ENCODE assay signal across 13 cellular contexts in genomic region chr18:9642799-9643445, GRCh38. TPM values are rescaled to one million over a fixed set of nuclear protein-coding genes. Genes with fewer than 3 reads are reported as not detected.
A peak's percentile ranks its signal among the peaks of the same experiment; 100 is the strongest.
DNase-seq lines count a peak whose midpoint lies in the region; ATAC-seq and TF ChIP-seq lines count a peak whose summit lies in the region.
"Had no signal": no experiment of that assay in that cellular context is flagged by ENCODE, and none has a peak within 500 bp of the region (broad histone marks: within the 10 kb centered on the region; RNA-seq: fewer than 3 reads in every experiment).

No MANE protein-coding gene starts in this region.

- H3K36me3 ChIP-seq in GM23338 (ENCODE audit: insufficient read depth) (no peaks in the 10 kb centered on the region), SJSA1 (no peaks in the 10 kb centered on the region), osteoblast (ENCODE audit: insufficient read depth, low read length) (no peaks in the 10 kb centered on the region)

- TF ChIP-seq CTCF in GM23338 (conservative IDR thresholded peaks at IDR 0.05; ENCODE audit: low read depth in 2 of 2) (no peak), osteoblast (IDR thresholded peaks at IDR 0.05; ENCODE audit: extremely low read depth, low read depth, low read length) (no peak)
- no peak for TF ChIP-seq CTCF in CD4-positive, alpha-beta T cell (IDR thresholded peaks at IDR 0.05)

- DNase-seq in GM23338 (ENCODE audit: low spot score) (peak; percentile 56), SJSA1 (ENCODE audit: low read depth in 1 of 2, low spot score in 2 of 2) (peak; percentile 77 to 92), fibroblast of gingiva (ENCODE audit: low read depth) (peak; percentile 29), osteoblast (ENCODE audit: insufficient read length, low spot score, missing footprints) (no peak), SIG-M5 (lab: John Stamatoyannopoulos, UW) (no peak)
- no peak for DNase-seq in activated CD8-positive, alpha-beta memory T cell treated with anti-CD3 and anti-CD28 coated beads for 24 hours
- DNase-seq in CD4-positive, alpha-beta T cell: no peak
- DNase-seq: activated CD4-positive, alpha-beta T cell treated with anti-CD3 and anti-CD28 coated beads, Interleukin-2, amount 10 ng/mL, durations not matched to agents 24 days and 14 days; activated naive CD4-positive, alpha-beta T cell treated with anti-CD3 and anti-CD28 coated beads, Interleukin-2, amount 50 U/mL, for 16 hours; effector memory CD8-positive, alpha-beta T cell; KBM-7 had no signal

- H3K79me2 ChIP-seq in GM23338 (replicated peaks; ENCODE audit: insufficient read depth): no peaks in the 10 kb centered on the region
- H3K79me2 ChIP-seq in osteoblast (ENCODE audit: insufficient read depth, low read length): no peaks in the 10 kb centered on the region

- no peaks in the 10 kb centered on the region for H3K36me3 Mint-ChIP-seq in GM23338 (ENCODE audit: low read depth)
- H3K36me3 Mint-ChIP-seq in CD4-positive, alpha-beta T cell (ENCODE audit: low read depth): no peaks in the 10 kb centered on the region

- no peaks in the 10 kb centered on the region for H3K27me3 ChIP-seq in GM23338 (ENCODE audit: insufficient read depth)
- no peaks in the 10 kb centered on the region for H3K27me3 ChIP-seq in SJSA1 (replicated peaks)
- no peaks in the 10 kb centered on the region for H3K27me3 ChIP-seq in osteoblast (ENCODE audit: insufficient read depth, low read length)
- peaks cover 5% of the 10 kb centered on the region for H3K27me3 ChIP-seq in CD4-positive, alpha-beta T cell (ENCODE audit: control insufficient read depth, insufficient read depth, low read length)

- intact Hi-C loops in CD4-positive, alpha-beta T cell (cut with DNase I, micrococcal nuclease): no loop called here

- H3K4me1 ChIP-seq in GM23338 (ENCODE audit: insufficient read depth) (peaks cover 18% of the 10 kb centered on the region; the same call in 1 of the 2 replicates), SJSA1 (replicated peaks) (peaks cover 43% of the 10 kb centered on the region), osteoblast (ENCODE audit: insufficient read depth, low read length) (peaks cover 22% of the 10 kb centered on the region)

- no peaks in the 10 kb centered on the region for H3K9me3 Mint-ChIP-seq in GM23338
- no peaks in the 10 kb centered on the region for H3K9me3 Mint-ChIP-seq in CD4-positive, alpha-beta T cell
- H3K9me3 Mint-ChIP-seq: activated CD4-positive, alpha-beta T cell treated with anti-CD3 and anti-CD28 coated beads, Interleukin-2, amount 10 ng/mL, durations not matched to agents 24 days and 14 days; effector memory CD8-positive, alpha-beta T cell had no signal

- peaks cover 41% of the 10 kb centered on the region for H3K4me1 Mint-ChIP-seq in GM23338
- no peaks in the 10 kb centered on the region for H3K4me1 Mint-ChIP-seq in CD4-positive, alpha-beta T cell (ENCODE audit: low read depth)
- H3K4me1 Mint-ChIP-seq: activated CD4-positive, alpha-beta T cell treated with anti-CD3 and anti-CD28 coated beads, Interleukin-2, amount 10 ng/mL, durations not matched to agents 24 days and 14 days had no signal

- no peak overlapping the region for H2AFZ ChIP-seq in GM23338
- peak overlapping the region; percentile 61 for H2AFZ ChIP-seq in osteoblast (ENCODE audit: low read length)

- H3K27ac ChIP-seq in GM23338 (ENCODE audit: low read depth): peak overlapping the region; percentile 61
- peak overlapping the region; percentile 100 for H3K27ac ChIP-seq in SJSA1
- peak overlapping the region; percentile 100 for H3K27ac ChIP-seq in osteoblast (ENCODE audit: low read depth, low read length)
- no peak overlapping the region for H3K27ac ChIP-seq in CD4-positive, alpha-beta T cell (ENCODE audit: low read depth, low read length)

- CTCF ChIA-PET in CD4-positive, alpha-beta T cell (lab: Charles Lee): no interaction called here

- no peaks in the 10 kb centered on the region for H3F3A ChIP-seq in GM23338 (replicated peaks; ENCODE audit: low read depth)

- no peaks in the 10 kb centered on the region for H3K9me2 ChIP-seq in GM23338 (ENCODE audit: insufficient read depth)

- no peak overlapping the region for H3K4me2 ChIP-seq in GM23338
- H3K4me2 ChIP-seq in osteoblast (ENCODE audit: insufficient read depth, low read length): peak overlapping the region; percentile 70

- H3K4me3 ChIP-seq in GM23338 (no peak overlapping the region), SJSA1 (no peak overlapping the region), osteoblast (ENCODE audit: insufficient read depth, low read length) (no peak overlapping the region)

- peaks cover 9% of the 10 kb centered on the region for H3K27me3 Mint-ChIP-seq in GM23338 (ENCODE audit: insufficient read depth, low read depth, poor library complexity)
- peaks cover 3% of the 10 kb centered on the region for H3K27me3 Mint-ChIP-seq in CD4-positive, alpha-beta T cell

- POLR2A ChIA-PET in CD4-positive, alpha-beta T cell (lab: Charles Lee): no interaction called here

- ATAC-seq in GM23338 (peak; percentile 68), GM18498 (IDR thresholded peaks at IDR 0.05; ENCODE audit: unreplicated experiment) (no peak)
- no peak for ATAC-seq in CD4-positive, alpha-beta T cell (ENCODE audit: poor library complexity)
- ATAC-seq: effector memory CD8-positive, alpha-beta T cell; left lobe of liver had no signal

- H3K9me3 ChIP-seq in SJSA1 (replicated peaks) (no peaks in the 10 kb centered on the region), osteoblast (ENCODE audit: low read depth, low read length) (no peaks in the 10 kb centered on the region)
- no peaks in the 10 kb centered on the region for H3K9me3 ChIP-seq in CD4-positive, alpha-beta T cell (ENCODE audit: control insufficient read depth, low read length)

- H4K20me1 ChIP-seq in GM23338 (replicated peaks; ENCODE audit: insufficient read depth) (no peaks in the 10 kb centered on the region), osteoblast (ENCODE audit: insufficient read depth, low read length) (no peaks in the 10 kb centered on the region)

- no peak overlapping the region for H3K4me3 Mint-ChIP-seq in GM23338
- H3K4me3 Mint-ChIP-seq in CD4-positive, alpha-beta T cell: no peak overlapping the region
- H3K4me3 Mint-ChIP-seq: activated CD4-positive, alpha-beta T cell treated with anti-CD3 and anti-CD28 coated beads, Interleukin-2, amount 10 ng/mL, durations not matched to agents 24 days and 14 days; effector memory CD8-positive, alpha-beta T cell had no signal

- H3K27ac Mint-ChIP-seq in GM23338: peak overlapping the region; percentile 95
- H3K27ac Mint-ChIP-seq in CD4-positive, alpha-beta T cell: no peak overlapping the region
- H3K27ac Mint-ChIP-seq: activated CD4-positive, alpha-beta T cell treated with anti-CD3 and anti-CD28 coated beads, Interleukin-2, amount 10 ng/mL, durations not matched to agents 24 days and 14 days; effector memory CD8-positive, alpha-beta T cell had no signal

TF ChIP-seq in GM23338, 12 proteins besides CTCF, POLR2A, EP300 and RAD21 (continues in another document):
- TF ChIP-seq EZH2 (IDR thresholded peaks at IDR 0.05; ENCODE audit: low read depth, unreplicated experiment) (no peak), STAT1 (IDR thresholded peaks at IDR 0.05; ENCODE audit: unreplicated experiment) (no peak), ETS1 (IDR thresholded peaks at IDR 0.05) (no peak), EZH2phosphoT487 (IDR thresholded peaks at IDR 0.05; ENCODE audit: unreplicated experiment) (no peak), NANOG (IDR thresholded peaks at IDR 0.05; ENCODE audit: borderline replicate concordance) (no peak), JUNB (IDR thresholded peaks at IDR 0.05; ENCODE audit: unreplicated experiment) (no peak), CREB1 (CRISPR knock-in tag; IDR thresholded peaks at IDR 0.05; ENCODE audit: low read depth) (no peak), ZNF114 (CRISPR knock-in tag; IDR thresholded peaks at IDR 0.05) (no peak), REST (IDR thresholded peaks at IDR 0.05; ENCODE audit: unreplicated experiment) (no peak)

RNA-seq across cellular contexts. Expression of gene PPP4R1, which starts 28.6 kb away (rescaled TPM):
- 79.4 and 91.9 TPM in 2 replicates for total RNA-seq in GM23338 (2014; rRNA removed; shearing (Covaris generic))
- 18.1 and 18.7 TPM in 2 replicates for polyA plus RNA-seq in GM23338 (2016; fragmentation: Nextera tagmentation; extraction: Ambion mirVana)
- total RNA-seq in SJSA1 (2014; rRNA removed; shearing (Covaris generic)): 118 and 130 TPM in 2 replicates
- total RNA-seq in osteoblast: 138 and 143 TPM in 2 replicates
- 10 to 100 TPM; 35.7 to 40.2 TPM for total RNA-seq in CD4-positive, alpha-beta T cell

Comparison
In these comparisons a context has a peak if more than half of its experiments do, and no peak if none do; other contexts are left out.
1. DNase-seq: peak in GM23338 (single experiment), SJSA1 (2 of 2) and fibroblast of gingiva (single experiment); none in osteoblast (single experiment), activated CD8-positive, alpha-beta memory T cell treated with anti-CD3 and anti-CD28 coated beads for 24 hours (single experiment), CD4-positive, alpha-beta T cell (0 of 10) and SIG-M5 (single experiment).